In the genomic region with DNA sequence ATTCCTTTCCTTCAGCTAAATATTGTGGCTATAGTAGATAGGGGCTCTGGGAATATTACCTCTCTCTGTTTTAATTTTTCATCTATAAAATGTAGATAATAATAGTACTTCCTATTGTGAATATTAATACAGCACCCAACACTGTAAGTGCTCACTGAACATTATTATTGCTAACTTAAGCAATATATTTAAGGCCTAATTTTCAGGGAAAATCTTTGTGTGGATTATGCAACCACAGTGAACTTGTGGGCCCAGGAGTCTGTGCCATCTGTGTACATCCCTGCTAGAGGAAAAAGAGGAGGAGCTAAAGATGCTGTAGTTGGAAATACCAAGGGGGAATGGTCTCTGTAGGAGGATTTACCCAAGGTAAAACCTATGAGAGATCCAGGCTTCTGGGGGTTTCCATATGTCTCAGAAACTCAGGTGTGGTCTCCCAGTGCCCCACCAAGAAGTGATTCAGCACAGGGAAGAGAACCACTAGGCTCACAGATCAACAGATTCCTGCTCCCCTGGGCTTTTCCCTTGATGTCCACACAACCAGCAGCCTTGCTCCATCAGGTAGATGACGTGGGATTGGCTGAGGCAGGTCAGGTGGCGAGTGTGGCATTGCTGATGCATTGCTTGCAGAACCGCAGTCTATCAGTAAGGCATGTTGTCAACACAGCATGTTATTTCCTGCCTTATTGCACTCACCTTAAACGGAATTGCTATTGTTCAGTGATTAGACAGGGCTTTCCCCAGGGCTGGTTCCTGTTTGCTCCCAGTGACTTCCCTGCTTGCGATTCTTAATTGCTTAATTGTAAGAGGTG, we compare ENCODE assay signal across 8 cellular contexts. TPM values are rescaled to one million over a fixed set of nuclear protein-coding genes. Genes with fewer than 3 reads are reported as not detected.
DNase-seq lines count a peak whose midpoint lies in the region; ATAC-seq, FAIRE-seq and TF ChIP-seq lines count a peak whose summit lies in the region.

No MANE protein-coding gene starts in this region.

- H3K4me2 ChIP-seq in HCT116 (ENCODE audit: low read length) = peak overlapping the region; percentile 88
- peak overlapping the region; percentile 61 for H3K4me2 ChIP-seq in GM12878 (ENCODE audit: control insufficient read depth, insufficient read depth)

- H3K4me1 ChIP-seq in ACC112 (ENCODE audit: control insufficient read depth, insufficient read depth, low read length, unreplicated experiment) (peaks cover 21% of the 10 kb centered on the region), HCT116 (ENCODE audit: control insufficient read depth in 1 of 2, insufficient read depth in 2 of 2, low read length in 2 of 2) (peaks cover 14 to 29% of the 10 kb centered on the region in 2 experiments), GM12878 (ENCODE audit: control insufficient read depth, insufficient read depth, low read length) (peaks cover 31% of the 10 kb centered on the region), uterus (peaks cover 7 to 12% of the 10 kb centered on the region in 2 donors), HAP-1 (peaks cover 9% of the 10 kb centered on the region)

- no peaks in the 10 kb centered on the region for H4K20me1 ChIP-seq in HCT116 (ENCODE audit: insufficient read depth)
- peaks cover 2% of the 10 kb centered on the region; the same call in 1 of the 2 replicates for H4K20me1 ChIP-seq in GM12878 (ENCODE audit: control insufficient read depth, insufficient read depth)

- H3K27ac ChIP-seq in ACC112 (ENCODE audit: low read depth, low read length) (no peak overlapping the region), HCT116 (ENCODE audit: low read depth, low read length) (peak overlapping the region; percentile 95; the same call in 1 of the 2 replicates), GM12878 (ENCODE audit: control insufficient read depth, insufficient read depth) (peak overlapping the region; percentile 71), uterus (peak overlapping the region; percentile 44 to 87)

- WGBS in GM12878 (ENCODE audit: insufficient coverage, insufficient replicate concordance, low lambda C conversion rate, missing lambda C conversion rate) = 48% methylated on average over 5 of the region's 5 CpGs

- peaks cover 31% of the 10 kb centered on the region for H3K4me1 Mint-ChIP-seq in nephron

- TF ChIP-seq POLR2A in HCT116 (IDR thresholded peaks at IDR 0.05; ENCODE audit: borderline replicate concordance, extremely low read depth, insufficient read depth, insufficient read length) (no peak), GM12878 (IDR thresholded peaks at IDR 0.05; ENCODE audit: low read depth, low read length) (peak; percentile 38; the same call in 1 of the 2 replicates), uterus (IDR thresholded peaks at IDR 0.05) (no peak)

- no peak for ATAC-seq in HCT116
- peak; percentile 56 for ATAC-seq in GM12878

- H3K27ac Mint-ChIP-seq in nephron = peak overlapping the region; percentile 70 to 100 (median 94)

- H3K9me3 ChIP-seq in HCT116 (ENCODE audit: control insufficient read depth in 1 of 2, insufficient read depth in 1 of 2, low read depth in 1 of 2, low read length in 2 of 2) (no peaks in the 10 kb centered on the region), GM12878 (replicated peaks; ENCODE audit: control insufficient read depth, insufficient read depth, low read length) (no peaks in the 10 kb centered on the region), uterus (no peaks in the 10 kb centered on the region), HAP-1 (no peaks in the 10 kb centered on the region)

- no peak for FAIRE-seq in GM12878 (lab: Jason Lieb, UNC)

- BruUV-seq in HCT116 (replicated peaks; lab: Mats Ljungman, UMichigan) = no TSS peak
- no TSS peak for BruUV-seq in GM12878 (replicated peaks; lab: Mats Ljungman, UMichigan)

- SMC1A ChIA-PET in GM12878 (lab: Charles Lee; ENCODE audit: uncharacterized antibody, unreplicated experiment) = interaction anchor here (1.3 kb wide), 1 partner anchor 12 kb away, joined by 7 read pairs; no protein-coding TSS in a partner anchor

- H3K36me3 ChIP-seq in ACC112 (ENCODE audit: insufficient read depth, low read length) (no peaks in the 10 kb centered on the region), HCT116 (ENCODE audit: control insufficient read depth in 1 of 2, insufficient read depth in 2 of 2, low read length in 2 of 2) (no peaks in the 10 kb centered on the region), GM12878 (ENCODE audit: control insufficient read depth in 2 of 2, insufficient read depth in 2 of 2, low read length in 1 of 2) (no peaks in the 10 kb centered on the region), uterus (no peaks in the 10 kb centered on the region), HAP-1 (replicated peaks) (peaks cover 8% of the 10 kb centered on the region)

- CTCF ChIA-PET in HCT116 (lab: Charles Lee) = interaction anchor here (1.3 to 1.9 kb wide), 2 partner anchors 12 to 19 kb away, joined by 5 to 10 read pairs; no protein-coding TSS in a partner anchor
- CTCF ChIA-PET in GM12878 (lab: Yijun Ruan, JAX) = interaction anchor here (0.7 to 5.5 kb wide), 4 partner anchors 12 to 90 kb away, joined by 3 to 60 read pairs (median 12); no protein-coding TSS in a partner anchor

- in situ Hi-C loops in GM12878 (cut with MboI) = loop anchor here (25.0 kb wide), 1 partner anchor 1474 kb away; a partner anchor contains a TSS
- in situ Hi-C loops in HAP-1 (cut with MboI; ENCODE audit: low sequenced_read_pairs) = no loop called here

- no peak overlapping the region for H2AFZ ChIP-seq in ACC112 (ENCODE audit: low read length, unreplicated experiment)
- no peak overlapping the region for H2AFZ ChIP-seq in HCT116 (ENCODE audit: low read depth, low read length, poor library complexity, severe bottlenecking)
- peak overlapping the region; percentile 55 for H2AFZ ChIP-seq in GM12878 (ENCODE audit: control insufficient read depth, low read depth, low read length)

- no peaks in the 10 kb centered on the region for H3K27me3 Mint-ChIP-seq in nephron (ENCODE audit: low read depth)

- DNase-seq in HCT116 (ENCODE audit: low read depth, low spot score) (no peak), T-helper 1 cell (peak; percentile 73 to 88 (median 82)), GM12878 (ENCODE audit: low read depth, low spot score) (peak; percentile 58), uterus (no peak), HAP-1 (ENCODE audit: low spot score in 2 of 2) (no peak), GM03348 (ENCODE audit: low spot score) (no peak)

- H3K4me3 ChIP-seq in ACC112 (ENCODE audit: low read depth, low read length) = peak overlapping the region; percentile 38; the same call in 1 of the 2 replicates
- H3K4me3 ChIP-seq in HCT116 (replicated peaks in 1 of 2; ENCODE audit: low read depth in 1 of 2, low read length in 2 of 2) = peak overlapping the region; percentile 95 to 97
- no peak overlapping the region for H3K4me3 ChIP-seq in GM12878
- H3K4me3 ChIP-seq in uterus = no peak overlapping the region
- H3K4me3 ChIP-seq in HAP-1 = no peak overlapping the region

- H3K9ac ChIP-seq in HCT116 (ENCODE audit: low read length) = peak overlapping the region; percentile 82
- H3K9ac ChIP-seq in GM12878 (ENCODE audit: control insufficient read depth, insufficient read depth, low read length) = no peak overlapping the region

- peaks cover 3% of the 10 kb centered on the region for H3K9me3 Mint-ChIP-seq in nephron

- POLR2A ChIA-PET in HCT116 (lab: Charles Lee) (interaction anchor here (1.0 kb wide), 1 partner anchor 12 kb away, joined by 3 read pairs; no protein-coding TSS in a partner anchor), GM12878 (lab: Charles Lee) (interaction anchor here (0.6 to 0.7 kb wide), 3 partner anchors 56 to 1564 kb away, joined by 5 to 7 read pairs (median 7); no protein-coding TSS in a partner anchor)

- H3K27me3 ChIP-seq in ACC112 (ENCODE audit: insufficient read depth, low read length) = no peaks in the 10 kb centered on the region
- H3K27me3 ChIP-seq in HCT116 (ENCODE audit: insufficient read depth, low read length) = no peaks in the 10 kb centered on the region
- H3K27me3 ChIP-seq in GM12878 (replicated peaks in 1 of 2; ENCODE audit: control insufficient read depth in 2 of 2, insufficient read depth in 2 of 2, low read length in 1 of 2) = no peaks in the 10 kb centered on the region
- H3K27me3 ChIP-seq in uterus = no peaks in the 10 kb centered on the region
- H3K27me3 ChIP-seq in HAP-1 (ENCODE audit: low read depth) = no peaks in the 10 kb centered on the region

- RAD21 ChIA-PET in HCT116 (lab: Charles Lee; ENCODE audit: low non-redundant PET in 1 of 2, low total read pairs in 2 of 2, uncharacterized antibody in 2 of 2, unreplicated experiment in 2 of 2) = interaction anchor here in 1 of 2 experiments (0.6 kb wide), 1 partner anchor 256 kb away, joined by 6 read pairs; no protein-coding TSS in a partner anchor
- RAD21 ChIA-PET in GM12878 (lab: Charles Lee; ENCODE audit: unreplicated experiment) = interaction anchor here (0.9 to 1.7 kb wide), 2 partner anchors 51 to 257 kb away, joined by 4 to 8 read pairs; no protein-coding TSS in a partner anchor

- H3K9me2 ChIP-seq in HCT116 (ENCODE audit: insufficient read depth) = no peaks in the 10 kb centered on the region

- H3K4me3 Mint-ChIP-seq in nephron = peak overlapping the region; percentile 54 to 67 (median 57)

- intact Hi-C loops in HCT116 (cut with micrococcal nuclease) (loop anchor here (5.0 kb wide), 2 partner anchors 364 to 1474 kb away; a partner anchor contains a TSS), GM12878 (cut with micrococcal nuclease; ENCODE audit: unreplicated experiment) (no loop called here), uterus (cut with DNase I; ENCODE audit: low total_unique reads) (no loop called here)

- TF ChIP-seq EP300 in GM12878 (IDR thresholded peaks at IDR 0.05; ENCODE audit: borderline replicate concordance in 1 of 2, control insufficient read depth in 1 of 2, low read depth in 2 of 2, low read length in 2 of 2) = peak in 1 of 2 experiments; percentile 40; a peak in 1 of 4 replicates

- TF ChIP-seq CTCF in HCT116 (IDR thresholded peaks at IDR 0.05 in 2 of 3, conservative IDR thresholded peaks at IDR 0.05 in 1 of 3; ENCODE audit: borderline replicate concordance in 1 of 3, insufficient read depth in 1 of 3, low read depth in 2 of 3, low read length in 2 of 3) = no peak
- no peak for TF ChIP-seq CTCF in GM12878 (IDR thresholded peaks at IDR 0.05 in 2 of 3, conservative IDR thresholded peaks at IDR 0.05 in 1 of 3; ENCODE audit: control insufficient read depth in 2 of 3, extremely low read depth in 1 of 3, insufficient read depth in 1 of 3, low read depth in 3 of 3, low read length in 3 of 3)
- TF ChIP-seq CTCF in nephron (IDR thresholded peaks at IDR 0.05; ENCODE audit: unreplicated experiment in 3 of 3) = no peak
- no peak for TF ChIP-seq CTCF in uterus (IDR thresholded peaks at IDR 0.05)

- peaks cover 5% of the 10 kb centered on the region for H3K36me3 Mint-ChIP-seq in nephron (ENCODE audit: low read depth)

- no peak for TF ChIP-seq RAD21 in HCT116 (IDR thresholded peaks at IDR 0.05; ENCODE audit: low read depth)
- TF ChIP-seq RAD21 in GM12878 (IDR thresholded peaks at IDR 0.05; ENCODE audit: insufficient read depth, low read depth, low read length) = no peak

- peaks cover 33% of the 10 kb centered on the region for H3K79me2 ChIP-seq in ACC112 (ENCODE audit: control insufficient read depth, insufficient read depth, low read length, unreplicated experiment)
- peaks cover 34% of the 10 kb centered on the region for H3K79me2 ChIP-seq in HCT116 (ENCODE audit: insufficient read depth, low read length)
- peaks cover 37% of the 10 kb centered on the region for H3K79me2 ChIP-seq in GM12878 (ENCODE audit: control insufficient read depth, insufficient read depth, low read length)

RNA-seq across cellular contexts. Expression of a gene that starts 1.6 kb away (rescaled TPM):
- total RNA-seq in HCT116 (2021; ENCODE audit: unreplicated experiment) (24.4 TPM), GM12878 (2014; rRNA removed) (17.9 and 19.9 TPM in 2 replicates), GM12878 (2014; rRNA removed; fragmentation: Illumina TruSeq; extraction: Trizol) (28.6 and 29.5 TPM in 2 replicates), GM12878 (2021) (26.7 and 30.6 TPM in 2 replicates), uterus (10 to 100 TPM; 13.3 to 54.5 (median 44.3) TPM)
- 6.5 and 8.0 TPM in 2 replicates for polyA plus RNA-seq in HCT116 (2012)
- total RNA-seq in GM12878 (2013; cell fraction: nucleolus; rRNA removed) = 72.5 and 73.2 TPM in 2 replicates
- 26.4 TPM for polyA plus RNA-seq in GM12878 (2011; ENCODE audit: low read depth)
- polyA plus RNA-seq in GM12878 (2011; rRNA removed) (32.6 and 46.6 TPM in 2 replicates), GM12878 (2014; fragmentation: Illumina TruSeq; extraction: Trizol) (28.0 and 31.6 TPM in 2 replicates), GM12878 (2014; fragmentation: Nextera tagmentation; extraction: Ambion mirVana) (1 to 10 TPM; 2.5 to 3.2 TPM), GM12878 (2014; rRNA removed) (11.1 and 12.6 TPM in 2 replicates), GM12878 (2016; fragmentation: Nextera tagmentation; extraction: Ambion mirVana) (10 to 100 TPM in 1 of 2 experiments, 1 to 10 TPM in 1; 4.7 to 14.3 TPM)
- polyA plus RNA-seq in GM12878 (2011; cell fraction: cytosol; rRNA removed) = 11.7 and 14.2 TPM in 2 replicates
- 18.0 and 18.2 TPM in 2 replicates for polyA plus RNA-seq in GM12878 (2011; cell fraction: nucleus; rRNA removed)
- 15.9 and 21.5 TPM in 2 replicates for polyA plus RNA-seq in GM12878 (2012)
- polyA minus RNA-seq in GM12878 (2011; rRNA and poly(A)+ RNA removed) = 27.6 and 28.2 TPM in 2 replicates
- polyA minus RNA-seq in GM12878 (2011; cell fraction: cytosol; rRNA and poly(A)+ RNA removed) = 14.1 and 20.3 TPM in 2 replicates
- polyA minus RNA-seq in GM12878 (2011; cell fraction: nucleus; rRNA and poly(A)+ RNA removed) = 14.9 and 23.7 TPM in 2 replicates

Comparison
In these comparisons a context has a peak if more than half of its experiments do, and no peak if none do; other contexts are left out.
1. H3K4me3 ChIP-seq: peak in ACC112 (single experiment) and HCT116 (2 of 2); none in GM12878 (single experiment), uterus (0 of 2) and HAP-1 (single experiment).
2. DNase-seq: peak in T-helper 1 cell (5 of 5) and GM12878 (single experiment); none in HCT116 (single experiment), uterus (0 of 2), HAP-1 (0 of 2) and GM03348 (single experiment).